In the genomic region with DNA sequence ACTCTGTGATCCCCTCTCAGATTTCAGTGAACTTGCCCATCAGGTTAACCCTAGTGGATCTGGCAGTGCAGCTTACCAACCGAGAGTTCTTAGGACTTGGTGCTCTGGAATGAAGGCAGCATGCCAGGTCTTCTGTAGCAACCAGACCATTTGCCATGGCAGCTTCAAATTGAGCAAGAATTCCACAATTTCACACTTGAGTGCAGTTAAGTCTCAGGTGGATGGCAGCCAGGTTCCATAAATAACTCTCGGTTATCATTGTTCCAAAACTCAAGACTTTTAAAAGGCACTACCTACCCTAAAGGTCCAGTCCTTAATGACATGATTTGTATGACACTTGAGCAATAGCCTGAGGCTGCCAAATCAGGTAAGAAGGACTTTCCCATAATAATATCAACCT, we compare ENCODE assay signal across 12 cellular contexts. TPM values are rescaled to one million over a fixed set of nuclear protein-coding genes. Genes with fewer than 3 reads are reported as not detected.
DNase-seq lines count a peak whose midpoint lies in the region; TF ChIP-seq lines count a peak whose summit lies in the region.
"Had no signal": no experiment of that assay in that cellular context is flagged by ENCODE, and none has a peak within 500 bp of the region (broad histone marks: within the 10 kb centered on the region; RNA-seq: fewer than 3 reads in every experiment).

No MANE protein-coding gene starts in this region.

- no peak for TF ChIP-seq CTCF in fibroblast of lung (conservative IDR thresholded peaks at IDR 0.05 in 1 of 2, IDR thresholded peaks at IDR 0.05 in 1 of 2; ENCODE audit: low read depth in 1 of 2, low read length in 2 of 2)

- H2AFZ ChIP-seq in fibroblast of lung (ENCODE audit: low read length): no peak overlapping the region

- H3K79me2 ChIP-seq in fibroblast of lung (ENCODE audit: control insufficient read depth, insufficient read depth, low read length): no peaks in the 10 kb centered on the region

- no peak overlapping the region for H3K9ac ChIP-seq in fibroblast of lung (ENCODE audit: insufficient read depth, low read length)

- no peaks in the 10 kb centered on the region for H3K4me1 ChIP-seq in fibroblast of lung (ENCODE audit: control insufficient read depth, extremely low read depth, insufficient read depth, low read length)
- H3K4me1 ChIP-seq: stomach had no signal

- H3K4me3 ChIP-seq in fibroblast of lung (replicated peaks in 1 of 4; ENCODE audit: control extremely low read depth in 1 of 4, insufficient read depth in 1 of 4, low read depth in 3 of 4, low read length in 4 of 4): no peak overlapping the region
- H3K4me3 ChIP-seq: dorsolateral prefrontal cortex, stomach had no signal

- no peaks in the 10 kb centered on the region for H3K27me3 ChIP-seq in fibroblast of lung (ENCODE audit: control insufficient read depth, insufficient read depth, low read length)
- H3K27me3 ChIP-seq: dorsolateral prefrontal cortex, stomach had no signal

- H3K27ac ChIP-seq in fibroblast of lung (ENCODE audit: insufficient read depth, low read length): no peak overlapping the region
- H3K27ac ChIP-seq: dorsolateral prefrontal cortex, stomach had no signal

- DNase-seq in EH (ENCODE audit: low read depth) (peak; percentile 28), NCI-H446 treated with DMSO at 0.1 percent for 48 hours (lab: John Stamatoyannopoulos, UW) (peak; percentile 78), fibroblast of lung (ENCODE audit: low read depth in 2 of 2) (peak; percentile 4 to 83), renal cortical epithelial cell (ENCODE audit: low read depth) (peak; percentile 99), NCI-H1694 treated with DMSO at 0.1 percent for 48 hours (lab: John Stamatoyannopoulos, UW) (no peak), SIG-M5 (lab: John Stamatoyannopoulos, UW) (no peak)
- DNase-seq in stimulated activated CD4-positive, alpha-beta T cell treated with anti-CD3 and anti-CD28 coated beads, Interleukin-4, amount 100 ng/mL, for 1 hour: no peak
- DNase-seq in stimulated activated CD4-positive, alpha-beta T cell treated with anti-CD3 and anti-CD28 coated beads, Interleukin-2, amount 100 ng/mL, for 48 hours: no peak
- DNase-seq: NCI-H187, stomach, SW 1271 had no signal

- H4K20me1 ChIP-seq in fibroblast of lung (ENCODE audit: control insufficient read depth, extremely low read depth, insufficient read depth, low read length): no peaks in the 10 kb centered on the region

- no peaks in the 10 kb centered on the region for H3K9me3 ChIP-seq in fibroblast of lung (ENCODE audit: control insufficient read depth, insufficient read depth, low read depth, low read length)
- H3K9me3 ChIP-seq: stomach had no signal

- H3K4me2 ChIP-seq in fibroblast of lung (ENCODE audit: extremely low read depth, insufficient read depth, low read length): no peak overlapping the region

- no peaks in the 10 kb centered on the region for H3K36me3 ChIP-seq in fibroblast of lung (ENCODE audit: control insufficient read depth, insufficient read depth, low read length)

RNA-seq across cellular contexts. Expression of a gene that starts 48.1 kb away (rescaled TPM):
- total RNA-seq in fibroblast of lung (0.26 and 0.66 TPM in 2 replicates), renal cortical epithelial cell (6.8 and 60.3 TPM in 2 replicates)
- 0.32 and 0.95 TPM in 2 replicates for polyA plus RNA-seq in fibroblast of lung
- polyA plus RNA-seq in fibroblast of lung (2012): 0.52 and 0.61 TPM in 2 replicates
- not detected in 2 replicates for polyA minus RNA-seq in fibroblast of lung (ENCODE audit: low replicate concordance)

Comparison
In these comparisons a context has a peak if more than half of its experiments do, and no peak if none do; other contexts are left out.
1. DNase-seq: peak in EH (single experiment), NCI-H446 treated with DMSO at 0.1 percent for 48 hours (single experiment), fibroblast of lung (2 of 2) and renal cortical epithelial cell (single experiment); none in NCI-H1694 treated with DMSO at 0.1 percent for 48 hours (single experiment), stimulated activated CD4-positive, alpha-beta T cell treated with anti-CD3 and anti-CD28 coated beads, Interleukin-4, amount 100 ng/mL, for 1 hour (single experiment), SIG-M5 (single experiment) and stimulated activated CD4-positive, alpha-beta T cell treated with anti-CD3 and anti-CD28 coated beads, Interleukin-2, amount 100 ng/mL, for 48 hours (0 of 2).